Comparison of ENCODE assay signal across 8 cellular contexts in genomic region chr4:140149851-140150635, GRCh38. TPM values are rescaled to one million over a fixed set of nuclear protein-coding genes. Genes with fewer than 3 reads are reported as not detected.
DNase-seq lines count a peak whose midpoint lies in the region; ATAC-seq and TF ChIP-seq lines count a peak whose summit lies in the region.

No MANE protein-coding gene starts in this region.

- in situ Hi-C loops in Caki2 (cut with HindIII; ENCODE audit: low pct_unique_long_range_greater_than_20kb, low sequenced_read_pairs): loop anchor here (10.0 kb wide), 1 partner anchor 105 kb away; no protein-coding TSS in a partner anchor

- TF ChIP-seq CTCF in neural crest cell (conservative IDR thresholded peaks at IDR 0.05): peak; percentile 41

- no peaks in the 10 kb centered on the region for H3K9me3 Mint-ChIP-seq in neural crest cell

- H3K27me3 Mint-ChIP-seq in neural crest cell (ENCODE audit: low read depth): peaks cover 2% of the 10 kb centered on the region

- H3K4me1 Mint-ChIP-seq in neural crest cell: peaks cover 44% of the 10 kb centered on the region

- H3K4me3 Mint-ChIP-seq in neural crest cell: peak overlapping the region; percentile 99

- peak overlapping the region; percentile 77 for H3K27ac ChIP-seq in temporal lobe (ENCODE audit: low read depth, low read length)

- no peak for ATAC-seq in HG03457 (IDR thresholded peaks at IDR 0.05; ENCODE audit: unreplicated experiment)

- DNase-seq in Caki2 (ENCODE audit: low read depth) (peak; percentile 61), HuH-7 (ENCODE audit: low spot score) (peak; percentile 52), RKO (ENCODE audit: low spot score) (peak; percentile 70), foreskin melanocyte (peak; percentile 42), neural crest cell (ENCODE audit: low read depth, low spot score) (peak; percentile 36)
- peak; percentile 55 for DNase-seq in activated naive CD4-positive, alpha-beta T cell treated with Interleukin-2 at 50 U/mL for 16 hours

- peak overlapping the region; percentile 97 for H3K27ac Mint-ChIP-seq in neural crest cell (ENCODE audit: unreplicated experiment)

- no peaks in the 10 kb centered on the region for H3K36me3 Mint-ChIP-seq in neural crest cell (ENCODE audit: low read depth)

RNA-seq across cellular contexts. Expression of gene MAML3, which starts 3.9 kb away (rescaled TPM):
- total RNA-seq in Caki2 (2014; rRNA removed; shearing (Covaris generic); ENCODE audit: low replicate concordance): 0.20 and 0.61 TPM in 2 replicates
- total RNA-seq in neural crest cell (21.8 and 22.2 TPM in 2 replicates), temporal lobe (5.2 TPM)
